In genomic region chr11:35131760-35132159, GRCh38 we compare ENCODE assay signal across 19 cellular contexts.
"Had no signal": no experiment of that assay in that cellular context is flagged by ENCODE, and none has a peak within 500 bp of the region (broad histone marks: within the 10 kb centered on the region; RNA-seq: fewer than 3 reads in every experiment).

No MANE protein-coding gene starts in this region.

- H3K9me3 ChIP-seq: ascending aorta, gastroesophageal sphincter, heart left ventricle, neutrophil, pancreas, testis, upper lobe of left lung had no signal

- ATAC-seq: activated CD8-positive, alpha-beta memory T cell treated with anti-CD3 and anti-CD28 coated beads, Interleukin-2, amount 10 ng/mL, durations not matched to agents 7 days and 5 days; activated T-helper 17 cell treated with anti-CD3 and anti-CD28 coated beads, Interleukin-2, amount 50 U/mL, for 72 hours; gastroesophageal sphincter; heart left ventricle; left lobe of liver; pancreas; sciatic nerve had no signal

- H3K4me3 ChIP-seq: ascending aorta, coronary artery, gastroesophageal sphincter, heart left ventricle, pancreas, smooth muscle cell, testis, upper lobe of left lung had no signal

- H3K27me3 Mint-ChIP-seq: activated T-helper 17 cell treated with anti-CD3 and anti-CD28 coated beads, Interleukin-2, amount 50 U/mL, for 72 hours had no signal

- H3K4me2 ChIP-seq: smooth muscle cell had no signal

- H3K27ac Mint-ChIP-seq: activated CD8-positive, alpha-beta memory T cell treated with anti-CD3 and anti-CD28 coated beads, Interleukin-2, amount 10 ng/mL, durations not matched to agents 7 days and 5 days; activated T-helper 17 cell treated with anti-CD3 and anti-CD28 coated beads, Interleukin-2, amount 50 U/mL, for 72 hours had no signal

- H3K9me3 Mint-ChIP-seq: activated T-helper 17 cell treated with anti-CD3 and anti-CD28 coated beads, Interleukin-2, amount 50 U/mL, for 72 hours had no signal

- DNase-seq: activated CD4-positive, alpha-beta T cell treated with anti-CD3 and anti-CD28 coated beads, Interleukin-2, amount 50 U/mL, for 48 hours; activated CD8-positive, alpha-beta memory T cell treated with anti-CD3 and anti-CD28 coated beads, Interleukin-2, amount 10 ng/mL, durations not matched to agents 7 days and 5 days; activated naive CD4-positive, alpha-beta T cell; heart left ventricle; kidney; pancreas; stimulated activated CD4-positive, alpha-beta T cell treated with anti-CD3 and anti-CD28 coated beads, Interleukin-4, amount 100 ng/mL, for 1 hour; T-helper 2 cell; testis; upper lobe of left lung; WERI-Rb-1 had no signal

- H3K27me3 ChIP-seq: ascending aorta, gastroesophageal sphincter, heart left ventricle, neutrophil, pancreas, testis, upper lobe of left lung had no signal

- H3K4me1 ChIP-seq: ascending aorta, gastroesophageal sphincter, testis, upper lobe of left lung had no signal

- H3K27ac ChIP-seq: ascending aorta, coronary artery, gastroesophageal sphincter, heart left ventricle, neutrophil, pancreas, testis, upper lobe of left lung, WERI-Rb-1 had no signal

- H3K36me3 ChIP-seq: ascending aorta, gastroesophageal sphincter, heart left ventricle, neutrophil, pancreas, upper lobe of left lung, WERI-Rb-1 had no signal

- H3K4me3 Mint-ChIP-seq: activated CD8-positive, alpha-beta memory T cell treated with anti-CD3 and anti-CD28 coated beads, Interleukin-2, amount 10 ng/mL, durations not matched to agents 7 days and 5 days; activated T-helper 17 cell treated with anti-CD3 and anti-CD28 coated beads, Interleukin-2, amount 50 U/mL, for 72 hours had no signal
